ENCODE assay signal across 12 cellular contexts in the genomic region with DNA sequence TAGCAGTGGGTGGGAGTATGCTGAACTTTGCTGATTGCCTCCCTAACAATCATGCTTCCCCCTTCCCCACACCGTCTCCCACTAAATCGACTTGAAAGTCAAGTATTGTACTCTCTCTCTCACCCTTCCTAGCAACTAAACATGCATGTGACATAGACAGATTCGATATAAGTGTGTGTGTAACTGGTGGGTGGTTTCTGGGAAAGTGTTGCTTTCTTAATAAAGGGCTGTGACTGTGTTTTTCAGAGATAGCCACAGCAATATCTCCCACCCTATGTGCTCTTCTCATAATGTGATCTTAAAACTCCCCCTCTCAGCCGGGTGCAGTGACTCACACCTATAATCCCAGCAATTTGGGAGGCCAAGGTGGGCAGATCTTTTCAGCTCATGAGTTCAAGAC.
"Had no signal": no experiment of that assay in that cellular context is flagged by ENCODE, and none has a peak within 500 bp of the region (broad histone marks: within the 10 kb centered on the region; RNA-seq: fewer than 3 reads in every experiment).

No MANE protein-coding gene starts in this region.

- H3K27me3 ChIP-seq: body of pancreas, neural progenitor cell, tibial artery had no signal

- H3K4me3 Mint-ChIP-seq: activated naive CD8-positive, alpha-beta T cell treated with anti-CD3 and anti-CD28 coated beads, Interleukin-2, amount 10 ng/mL, durations not matched to agents 7 days and 5 days; memory B cell; neural progenitor cell; T-cell had no signal

- H3K27me3 Mint-ChIP-seq: effector memory CD8-positive, alpha-beta T cell; T-cell had no signal

- H3K4me1 ChIP-seq: body of pancreas, neural progenitor cell, tibial artery had no signal

- H3K36me3 Mint-ChIP-seq: activated naive CD8-positive, alpha-beta T cell treated with anti-CD3 and anti-CD28 coated beads, Interleukin-2, amount 10 ng/mL, durations not matched to agents 7 days and 5 days; memory B cell; neural progenitor cell had no signal

- ATAC-seq: body of pancreas; effector memory CD8-positive, alpha-beta T cell; SK-N-SH treated with all-trans-retinoic acid at 6 μM for 48 hours; T-cell had no signal

- H3K4me1 Mint-ChIP-seq: memory B cell had no signal

- H3K27ac ChIP-seq: body of pancreas, neural progenitor cell, tibial artery had no signal

- H3K27ac Mint-ChIP-seq: activated naive CD8-positive, alpha-beta T cell treated with anti-CD3 and anti-CD28 coated beads, Interleukin-2, amount 10 ng/mL, durations not matched to agents 7 days and 5 days; effector memory CD8-positive, alpha-beta T cell; memory B cell; neural progenitor cell; progenitor cell of endocrine pancreas had no signal

- H3K36me3 ChIP-seq: neural progenitor cell, tibial artery had no signal

- H3K4me3 ChIP-seq: body of pancreas, neural progenitor cell, tibial artery had no signal

- DNase-seq: activated CD4-positive, alpha-beta T cell treated with anti-CD3 and anti-CD28 coated beads, Interleukin-2, amount 50 U/mL, for 1 hour; activated gamma-delta T cell; activated naive CD8-positive, alpha-beta T cell treated with anti-CD3 and anti-CD28 coated beads, Interleukin-2, amount 10 ng/mL, durations not matched to agents 7 days and 5 days; body of pancreas; effector memory CD8-positive, alpha-beta T cell; T-cell; T1000; tibial artery had no signal
